Comparison of ENCODE assay signal across 23 cellular contexts in the genomic region with DNA sequence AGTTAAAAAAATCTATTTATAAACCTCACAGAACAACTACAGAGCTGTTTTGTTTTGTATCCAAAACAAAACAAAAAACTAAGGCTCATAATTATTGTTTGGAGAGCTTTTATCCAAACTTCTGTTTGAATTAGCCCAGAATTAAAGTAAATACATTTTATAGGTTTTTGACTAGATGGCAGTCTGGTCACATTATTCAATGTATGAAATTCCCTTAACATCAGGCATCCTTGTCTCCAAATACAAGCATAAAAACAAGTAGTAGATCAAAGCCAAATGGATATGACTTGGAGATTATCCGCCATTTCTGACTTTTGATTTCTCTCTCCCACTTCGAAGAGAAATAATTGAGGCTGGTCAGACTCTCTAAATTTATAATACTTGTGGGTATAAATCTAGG.
DNase-seq lines count a peak whose midpoint lies in the region; ATAC-seq and TF ChIP-seq lines count a peak whose summit lies in the region.
"Had no signal": no experiment of that assay in that cellular context is flagged by ENCODE, and none has a peak within 500 bp of the region (broad histone marks: within the 10 kb centered on the region; RNA-seq: fewer than 3 reads in every experiment).

No MANE protein-coding gene starts in this region.

- peaks cover 24% of the 10 kb centered on the region for H3K36me3 Mint-ChIP-seq in activated naive CD8-positive, alpha-beta T cell
- peaks cover 90% of the 10 kb centered on the region for H3K36me3 Mint-ChIP-seq in activated naive CD8-positive, alpha-beta T cell treated with anti-CD3 and anti-CD28 coated beads, Interleukin-2, amount 50 U/mL, for 24 hours (ENCODE audit: low read depth)
- peaks cover 10 to 68% (median 54%) of the 10 kb centered on the region in 5 donors for H3K36me3 Mint-ChIP-seq in naive thymus-derived CD4-positive, alpha-beta T cell

- ATAC-seq in activated naive CD8-positive, alpha-beta T cell treated with anti-CD3 and anti-CD28 coated beads, Interleukin-2, amount 50 U/mL, for 24 hours = no peak
- ATAC-seq in naive thymus-derived CD4-positive, alpha-beta T cell = no peak
- ATAC-seq in GM19023 (IDR thresholded peaks at IDR 0.05; ENCODE audit: unreplicated experiment) (no peak), GM18502 (IDR thresholded peaks at IDR 0.05; ENCODE audit: poor library complexity, unreplicated experiment) (no peak)
- ATAC-seq: activated CD4-positive, alpha-beta T cell treated with anti-CD3 and anti-CD28 coated beads for 36 hours; activated naive CD4-positive, alpha-beta T cell treated with anti-CD3 and anti-CD28 coated beads, Interleukin-2, amount 50 U/mL, for 72 hours; effector memory CD8-positive, alpha-beta T cell; left lung had no signal

- TF ChIP-seq CTCF in LNCaP clone FGC (IDR thresholded peaks at IDR 0.05; ENCODE audit: control insufficient read depth, extremely low read depth, insufficient read depth) = 0 out of 2 replicates have a peak, but pooled peaks have one; percentile 5

- peaks cover 65% of the 10 kb centered on the region for H3K4me1 Mint-ChIP-seq in activated naive CD8-positive, alpha-beta T cell (ENCODE audit: low read depth)
- H3K4me1 Mint-ChIP-seq in activated naive CD8-positive, alpha-beta T cell treated with anti-CD3 and anti-CD28 coated beads, Interleukin-2, amount 50 U/mL, for 24 hours = peaks cover 50% of the 10 kb centered on the region
- peaks cover 18 to 65% (median 56%) of the 10 kb centered on the region in 7 donors for H3K4me1 Mint-ChIP-seq in naive thymus-derived CD4-positive, alpha-beta T cell

- POLR2A ChIA-PET in naive thymus-derived CD4-positive, alpha-beta T cell (lab: Charles Lee) = interaction anchor here (1.1 to 7.6 kb wide), 5 partner anchors 10 to 64 kb away, joined by 4 to 78 read pairs (median 5); a partner anchor contains a TSS

- intact Hi-C loops in naive thymus-derived CD4-positive, alpha-beta T cell (cut with micrococcal nuclease) = loop anchor here in 1 of 2 donors (1.0 kb wide), 1 partner anchor 98 kb away; no protein-coding TSS in a partner anchor

- DNase-seq in activated naive CD8-positive, alpha-beta T cell treated with anti-CD3 and anti-CD28 coated beads, Interleukin-2, amount 50 U/mL, for 24 hours = no peak
- DNase-seq in LNCaP clone FGC (ENCODE audit: low read depth) (no peak), NCI-H1105 (lab: John Stamatoyannopoulos, UW) (no peak)
- no peak for DNase-seq in effector memory CD4-positive, alpha-beta T cell
- no peak for DNase-seq in naive thymus-derived CD4-positive, alpha-beta T cell
- DNase-seq: activated CD4-positive, alpha-beta T cell treated with anti-CD3 and anti-CD28 coated beads for 36 hours; C1 segment of cervical spinal cord; DMS 273 treated with DMSO at 0.1 percent for 48 hours; effector memory CD8-positive, alpha-beta T cell; head of caudate nucleus; left lung; NCI-H1436 treated with DMSO at 0.1 percent for 48 hours; NCI-H2171 treated with DMSO at 0.1 percent for 48 hours; NCI-H526 treated with DMSO at 0.1 percent for 48 hours; posterior cingulate gyrus; SHP77 treated with DMSO at 0.1 percent for 48 hours had no signal

- peak overlapping the region; percentile 68 for H3K27ac Mint-ChIP-seq in activated naive CD8-positive, alpha-beta T cell
- H3K27ac Mint-ChIP-seq in activated naive CD8-positive, alpha-beta T cell treated with anti-CD3 and anti-CD28 coated beads, Interleukin-2, amount 50 U/mL, for 24 hours = no peak overlapping the region
- peak overlapping the region in 7 of 9 donors; percentile 10 to 99 (median 76) for H3K27ac Mint-ChIP-seq in naive thymus-derived CD4-positive, alpha-beta T cell
- H3K27ac Mint-ChIP-seq: IgD-negative memory B cell had no signal

- peaks cover 76% of the 10 kb centered on the region for H3K36me3 ChIP-seq in effector memory CD4-positive, alpha-beta T cell (ENCODE audit: control insufficient read depth, insufficient read depth, low read length)
- H3K36me3 ChIP-seq in naive thymus-derived CD4-positive, alpha-beta T cell (ENCODE audit: control insufficient read depth in 2 of 3, insufficient read depth in 3 of 3, low read length in 3 of 3) = peaks cover 26 to 60% (median 41%) of the 10 kb centered on the region in 3 experiments

- peak overlapping the region; percentile 5 for H3K27ac ChIP-seq in effector memory CD4-positive, alpha-beta T cell (ENCODE audit: insufficient read depth, low read length, poor library complexity, severe bottlenecking)
- H3K27ac ChIP-seq in naive thymus-derived CD4-positive, alpha-beta T cell (ENCODE audit: low read depth, low read length) = no peak overlapping the region
- H3K27ac ChIP-seq: left lung, suprapubic skin had no signal

- CTCF ChIA-PET in naive thymus-derived CD4-positive, alpha-beta T cell (lab: Charles Lee) = interaction anchor here (1.1 to 1.4 kb wide), 2 partner anchors 80 to 94 kb away, joined by 3 to 5 read pairs; no protein-coding TSS in a partner anchor

- H3K9me3 Mint-ChIP-seq in activated naive CD8-positive, alpha-beta T cell (ENCODE audit: low read depth) = no peaks in the 10 kb centered on the region
- no peaks in the 10 kb centered on the region for H3K9me3 Mint-ChIP-seq in activated naive CD8-positive, alpha-beta T cell treated with anti-CD3 and anti-CD28 coated beads, Interleukin-2, amount 50 U/mL, for 24 hours
- H3K9me3 Mint-ChIP-seq in naive thymus-derived CD4-positive, alpha-beta T cell = peaks cover 0 to 2% (median 0%) of the 10 kb centered on the region in 11 donors
- H3K9me3 Mint-ChIP-seq: activated naive CD4-positive, alpha-beta T cell treated with anti-CD3 and anti-CD28 coated beads, Interleukin-2, amount 50 U/mL, for 72 hours; effector memory CD8-positive, alpha-beta T cell; IgD-negative memory B cell; neural crest cell had no signal

- H3K4me3 Mint-ChIP-seq in activated naive CD8-positive, alpha-beta T cell = no peak overlapping the region
- H3K4me3 Mint-ChIP-seq in activated naive CD8-positive, alpha-beta T cell treated with anti-CD3 and anti-CD28 coated beads, Interleukin-2, amount 50 U/mL, for 24 hours = no peak overlapping the region
- H3K4me3 Mint-ChIP-seq in naive thymus-derived CD4-positive, alpha-beta T cell = no peak overlapping the region
- H3K4me3 Mint-ChIP-seq: activated CD4-positive, alpha-beta T cell treated with anti-CD3 and anti-CD28 coated beads for 36 hours; effector memory CD8-positive, alpha-beta T cell; neural crest cell had no signal

- H3K27me3 ChIP-seq in effector memory CD4-positive, alpha-beta T cell (replicated peaks; ENCODE audit: control insufficient read depth, insufficient read depth, low read length, poor library complexity, severe bottlenecking) = no peaks in the 10 kb centered on the region
- H3K27me3 ChIP-seq in naive thymus-derived CD4-positive, alpha-beta T cell (ENCODE audit: control insufficient read depth in 2 of 2, insufficient read depth in 2 of 2, low read length in 2 of 2) = no peaks in the 10 kb centered on the region
- H3K27me3 ChIP-seq: left lung, suprapubic skin had no signal

- H3K4me3 ChIP-seq in LNCaP clone FGC (ENCODE audit: low read depth, low read length) = no peak overlapping the region
- H3K4me3 ChIP-seq in effector memory CD4-positive, alpha-beta T cell (ENCODE audit: insufficient read depth, low read depth, low read length, poor library complexity, severe bottlenecking) = no peak overlapping the region
- no peak overlapping the region for H3K4me3 ChIP-seq in naive thymus-derived CD4-positive, alpha-beta T cell (ENCODE audit: low read length)
- H3K4me3 ChIP-seq: left lung, suprapubic skin had no signal

- peaks cover 24% of the 10 kb centered on the region for H3K4me1 ChIP-seq in effector memory CD4-positive, alpha-beta T cell (ENCODE audit: control insufficient read depth, insufficient read depth, low read length, poor library complexity, severe bottlenecking)
- H3K4me1 ChIP-seq in naive thymus-derived CD4-positive, alpha-beta T cell (ENCODE audit: control insufficient read depth in 2 of 2, insufficient read depth in 2 of 2, low read length in 2 of 2) = peaks cover 19 to 26% of the 10 kb centered on the region in 2 donors

- no peaks in the 10 kb centered on the region for H3K9me3 ChIP-seq in effector memory CD4-positive, alpha-beta T cell (ENCODE audit: control insufficient read depth, low read length)
- no peaks in the 10 kb centered on the region for H3K9me3 ChIP-seq in naive thymus-derived CD4-positive, alpha-beta T cell (ENCODE audit: control insufficient read depth in 2 of 3, low read length in 3 of 3)
- H3K9me3 ChIP-seq: left lung, suprapubic skin had no signal

- no peaks in the 10 kb centered on the region for H3K27me3 Mint-ChIP-seq in activated naive CD8-positive, alpha-beta T cell
- H3K27me3 Mint-ChIP-seq in activated naive CD8-positive, alpha-beta T cell treated with anti-CD3 and anti-CD28 coated beads, Interleukin-2, amount 50 U/mL, for 24 hours = no peaks in the 10 kb centered on the region
- H3K27me3 Mint-ChIP-seq in naive thymus-derived CD4-positive, alpha-beta T cell = no peaks in the 10 kb centered on the region
- H3K27me3 Mint-ChIP-seq: activated CD4-positive, alpha-beta T cell treated with anti-CD3 and anti-CD28 coated beads for 36 hours; effector memory CD8-positive, alpha-beta T cell; IgD-negative memory B cell had no signal
